ENCODE assay signal across 35 cellular contexts in genomic region chr6:72828904-72829303, GRCh38.
DNase-seq lines count a peak whose midpoint lies in the region; ATAC-seq and TF ChIP-seq lines count a peak whose summit lies in the region.
"Had no signal": no experiment of that assay in that cellular context is flagged by ENCODE, and none has a peak within 500 bp of the region (broad histone marks: within the 10 kb centered on the region; RNA-seq: fewer than 3 reads in every experiment).

No MANE protein-coding gene starts in this region.

- H3K4me3 Mint-ChIP-seq in activated CD4-positive, alpha-beta T cell treated with anti-CD3 and anti-CD28 coated beads, Interleukin-2, amount 10 ng/mL, durations not matched to agents 7 days and 5 days = no peak overlapping the region
- H3K4me3 Mint-ChIP-seq: B cell; CD14-positive monocyte; CD4-positive, alpha-beta memory T cell; CD4-positive, alpha-beta T cell; CD4-positive, CD25-positive, alpha-beta regulatory T cell; CD8-positive, alpha-beta memory T cell; CD8-positive, alpha-beta T cell had no signal

- H3K9me3 Mint-ChIP-seq in activated CD4-positive, alpha-beta T cell treated with anti-CD3 and anti-CD28 coated beads, Interleukin-2, amount 10 ng/mL, durations not matched to agents 7 days and 5 days = no peaks in the 10 kb centered on the region
- H3K9me3 Mint-ChIP-seq: CD4-positive, alpha-beta T cell had no signal

- no peaks in the 10 kb centered on the region for H3K27me3 ChIP-seq in cardiac muscle cell
- H3K27me3 ChIP-seq: BE2C; BLaER1; BLaER1 treated with 17β-estradiol and CSF1 and Interleukin-3, amounts not matched to agents 10 nM and 100 nM had no signal

- no peaks in the 10 kb centered on the region for H3K4me1 ChIP-seq in cardiac muscle cell (ENCODE audit: low read depth)
- H3K4me1 ChIP-seq: A549, BE2C, Caco-2 had no signal

- no peaks in the 10 kb centered on the region for H3K27me3 Mint-ChIP-seq in activated CD4-positive, alpha-beta T cell treated with anti-CD3 and anti-CD28 coated beads, Interleukin-2, amount 10 ng/mL, durations not matched to agents 7 days and 5 days
- H3K27me3 Mint-ChIP-seq: B cell; CD4-positive, alpha-beta memory T cell; CD4-positive, alpha-beta T cell; CD4-positive, CD25-positive, alpha-beta regulatory T cell; CD8-positive, alpha-beta memory T cell had no signal

- H3K36me3 ChIP-seq in cardiac muscle cell = no peaks in the 10 kb centered on the region
- H3K36me3 ChIP-seq: BE2C had no signal

- CTCF ChIA-PET in activated CD4-positive, alpha-beta T cell treated with anti-CD3 and anti-CD28 coated beads, Interleukin-2, amount 10 ng/mL, durations not matched to agents 7 days and 5 days (lab: Charles Lee) = no interaction called here

- TF ChIP-seq CTCF in cardiac muscle cell (IDR thresholded peaks at IDR 0.05; ENCODE audit: low read depth, low read length) (no peak), epithelial cell of esophagus (IDR thresholded peaks at IDR 0.05; ENCODE audit: insufficient read depth, low read depth, low read length, missing control alignments) (no peak)

- H3K36me3 Mint-ChIP-seq in activated CD4-positive, alpha-beta T cell treated with anti-CD3 and anti-CD28 coated beads, Interleukin-2, amount 10 ng/mL, durations not matched to agents 7 days and 5 days (ENCODE audit: low read depth) = no peaks in the 10 kb centered on the region
- H3K36me3 Mint-ChIP-seq: CD4-positive, alpha-beta memory T cell had no signal

- intact Hi-C loops in Right ventricle myocardium inferior (cut with DNase I) = no loop called here

- H3K4me3 ChIP-seq in cardiac muscle cell (no peak overlapping the region), epithelial cell of esophagus (ENCODE audit: low read length) (no peak overlapping the region)
- H3K4me3 ChIP-seq: A549; BLaER1; BLaER1 treated with 17β-estradiol and CSF1 and Interleukin-3, amounts not matched to agents 10 nM and 100 nM had no signal

- no peak for DNase-seq in activated CD4-positive, alpha-beta T cell treated with anti-CD3 and anti-CD28 coated beads, Interleukin-2, amount 10 ng/mL, durations not matched to agents 7 days and 5 days
- no peak for DNase-seq in activated CD4-positive, alpha-beta T cell treated with anti-CD3 and anti-CD28 coated beads, Interleukin-2, amount 50 U/mL, for 4 hours
- DNase-seq in cardiac muscle cell (ENCODE audit: low read depth in 1 of 2, low spot score in 1 of 2) = no peak
- no peak for DNase-seq in Right ventricle myocardium inferior (ENCODE audit: missing footprints)
- DNase-seq in epithelial cell of esophagus (ENCODE audit: low read depth) = peak; percentile 71
- no peak for DNase-seq in epidermal melanocyte (ENCODE audit: insufficient read length, low spot score)
- DNase-seq: 8988T; ACHN; AML-193; BE2C; C1 segment of cervical spinal cord; Caco-2; Calu3; CD4-positive, alpha-beta memory T cell; CD4-positive, alpha-beta T cell; CD4-positive, CD25-positive, alpha-beta regulatory T cell; CD8-positive, alpha-beta memory T cell; CD8-positive, alpha-beta T cell; COR-L47; DMS 273 treated with DMSO at 0.1 percent for 48 hours; DMS153; DMS53; DMS79; DMS79 treated with DMSO at 0.1 percent for 48 hours; DND-41; EL had no signal

- POLR2A ChIA-PET in activated CD4-positive, alpha-beta T cell treated with anti-CD3 and anti-CD28 coated beads, Interleukin-2, amount 10 ng/mL, durations not matched to agents 7 days and 5 days (lab: Charles Lee) = no interaction called here

- H3K4me1 Mint-ChIP-seq in activated CD4-positive, alpha-beta T cell treated with anti-CD3 and anti-CD28 coated beads, Interleukin-2, amount 10 ng/mL, durations not matched to agents 7 days and 5 days = no peaks in the 10 kb centered on the region
- H3K4me1 Mint-ChIP-seq: CD4-positive, alpha-beta memory T cell; CD4-positive, CD25-positive, alpha-beta regulatory T cell; CD8-positive, alpha-beta memory T cell had no signal

- H3K27ac Mint-ChIP-seq in activated CD4-positive, alpha-beta T cell treated with anti-CD3 and anti-CD28 coated beads, Interleukin-2, amount 10 ng/mL, durations not matched to agents 7 days and 5 days = peak overlapping the region; percentile 43
- H3K27ac Mint-ChIP-seq: B cell; CD14-positive monocyte; CD4-positive, alpha-beta memory T cell; CD4-positive, alpha-beta T cell; CD4-positive, CD25-positive, alpha-beta regulatory T cell; CD8-positive, alpha-beta memory T cell; CD8-positive, alpha-beta T cell had no signal

- H3K9me3 ChIP-seq in cardiac muscle cell (ENCODE audit: low read depth) = no peaks in the 10 kb centered on the region
- H3K9me3 ChIP-seq: A549, BE2C, Caco-2 had no signal

- no peak for ATAC-seq in Right ventricle myocardium inferior
- ATAC-seq in esophagus mucosa = peak; percentile 78
- no peak for ATAC-seq in HG03439 (IDR thresholded peaks at IDR 0.05; ENCODE audit: unreplicated experiment)
- ATAC-seq: A549; CD8-positive, alpha-beta T cell had no signal

- H3K27ac ChIP-seq in cardiac muscle cell = peak overlapping the region; percentile 36
- H3K27ac ChIP-seq: 22Rv1; A549; BLaER1; BLaER1 treated with 17β-estradiol and CSF1 and Interleukin-3, amounts not matched to agents 10 nM and 100 nM; C4-2B had no signal
